Comparison of ENCODE assay signal across 1 cellular context in the genomic region with DNA sequence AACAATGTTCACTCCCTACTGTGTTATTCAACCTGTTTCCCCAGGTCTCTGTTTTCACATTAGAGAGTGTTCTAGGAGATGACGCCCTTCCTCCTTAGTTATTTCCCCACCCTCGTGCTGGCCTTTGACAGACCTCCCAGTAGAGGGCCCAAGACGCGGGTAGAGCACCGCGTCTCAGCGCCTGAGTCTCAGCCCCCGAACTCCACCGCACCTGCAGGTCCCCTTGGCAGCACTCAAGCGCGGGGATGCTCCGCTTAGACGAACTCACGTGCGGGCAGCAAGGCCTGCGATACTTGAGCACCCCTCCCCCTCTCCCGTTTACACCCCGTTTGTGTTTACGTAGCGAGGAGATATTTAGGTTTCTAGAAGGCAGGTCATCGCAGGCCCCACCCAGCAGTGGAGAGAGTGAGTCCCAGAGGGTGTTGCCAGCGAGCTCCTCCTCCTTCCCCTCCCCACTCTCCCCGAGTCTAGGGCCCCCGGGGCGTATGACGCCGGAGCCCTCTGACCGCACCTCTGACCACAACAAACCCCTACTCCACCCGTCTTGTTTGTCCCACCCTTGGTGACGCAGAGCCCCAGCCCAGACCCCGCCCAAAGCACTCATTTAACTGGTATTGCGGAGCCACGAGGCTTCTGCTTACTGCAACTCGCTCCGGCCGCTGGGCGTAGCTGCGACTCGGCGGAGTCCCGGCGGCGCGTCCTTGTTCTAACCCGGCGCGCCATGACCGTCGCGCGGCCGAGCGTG.
TF ChIP-seq lines count a peak whose summit lies in the region.

A gene with protein sequence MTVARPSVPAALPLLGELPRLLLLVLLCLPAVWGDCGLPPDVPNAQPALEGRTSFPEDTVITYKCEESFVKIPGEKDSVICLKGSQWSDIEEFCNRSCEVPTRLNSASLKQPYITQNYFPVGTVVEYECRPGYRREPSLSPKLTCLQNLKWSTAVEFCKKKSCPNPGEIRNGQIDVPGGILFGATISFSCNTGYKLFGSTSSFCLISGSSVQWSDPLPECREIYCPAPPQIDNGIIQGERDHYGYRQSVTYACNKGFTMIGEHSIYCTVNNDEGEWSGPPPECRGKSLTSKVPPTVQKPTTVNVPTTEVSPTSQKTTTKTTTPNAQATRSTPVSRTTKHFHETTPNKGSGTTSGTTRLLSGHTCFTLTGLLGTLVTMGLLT (plus strand): TSS at position 634 of the 745 bp plus-strand sequence. CDS start 88 bp downstream, at position 722.

TF ChIP-seq in HepG2, 621 proteins besides CTCF, POLR2A, EP300 and RAD21 (continued from another document and continues in another):
- TF ChIP-seq, protein P1, sequence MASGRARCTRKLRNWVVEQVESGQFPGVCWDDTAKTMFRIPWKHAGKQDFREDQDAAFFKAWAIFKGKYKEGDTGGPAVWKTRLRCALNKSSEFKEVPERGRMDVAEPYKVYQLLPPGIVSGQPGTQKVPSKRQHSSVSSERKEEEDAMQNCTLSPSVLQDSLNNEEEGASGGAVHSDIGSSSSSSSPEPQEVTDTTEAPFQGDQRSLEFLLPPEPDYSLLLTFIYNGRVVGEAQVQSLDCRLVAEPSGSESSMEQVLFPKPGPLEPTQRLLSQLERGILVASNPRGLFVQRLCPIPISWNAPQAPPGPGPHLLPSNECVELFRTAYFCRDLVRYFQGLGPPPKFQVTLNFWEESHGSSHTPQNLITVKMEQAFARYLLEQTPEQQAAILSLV (CRISPR knock-in tag; IDR thresholded peaks at IDR 0.05; ENCODE audit: borderline replicate concordance): no peak
- TF ChIP-seq SIN3A (IDR thresholded peaks at IDR 0.05; ENCODE audit: borderline replicate concordance, low read depth, low read length) (peak; percentile 64; the same call in 1 of the 2 replicates), SMARCE1 (IDR thresholded peaks at IDR 0.05; ENCODE audit: borderline replicate concordance) (no peak), SRSF9 (IDR thresholded peaks at IDR 0.05; ENCODE audit: borderline replicate concordance, insufficient read depth, low read depth, low read length, poor library complexity, severe bottlenecking) (no peak), ZNF563 (CRISPR knock-in tag; IDR thresholded peaks at IDR 0.05) (peak; percentile 33; the same call in 1 of the 2 replicates), ZNF256 (CRISPR knock-in tag; conservative IDR thresholded peaks at IDR 0.05) (no peak), FOXA1 (IDR thresholded peaks at IDR 0.05) (no peak), FOXA1 (CRISPR knock-in tag; IDR thresholded peaks at IDR 0.05) (no peak; the same call in 1 of the 2 replicates), ZNF44 (CRISPR knock-in tag; IDR thresholded peaks at IDR 0.05) (no peak), POLR2AphosphoS2 (IDR thresholded peaks at IDR 0.05; ENCODE audit: low read depth, low read length) (no peak), ADNP (CRISPR knock-in tag; IDR thresholded peaks at IDR 0.05) (no peak), MAZ (IDR thresholded peaks at IDR 0.05; ENCODE audit: borderline replicate concordance, low read depth, low read length) (no peak; the same call in 1 of the 2 replicates), MAZ (CRISPR knock-in tag; IDR thresholded peaks at IDR 0.05; ENCODE audit: low read depth) (peak; percentile 72), TBP (CRISPR knock-in tag; IDR thresholded peaks at IDR 0.05) (no peak), PPARG (CRISPR knock-in tag; conservative IDR thresholded peaks at IDR 0.05) (no peak), ZNF350 (CRISPR knock-in tag; IDR thresholded peaks at IDR 0.05; ENCODE audit: borderline replicate concordance, low read depth) (no peak; the same call in 1 of the 2 replicates), ZBTB3 (CRISPR knock-in tag; IDR thresholded peaks at IDR 0.05; ENCODE audit: borderline replicate concordance, low read depth) (no peak), NFIB (CRISPR knock-in tag; IDR thresholded peaks at IDR 0.05; ENCODE audit: borderline replicate concordance) (no peak), PCBP2 (optimal IDR thresholded peaks at IDR 0.05; ENCODE audit: low read depth, low read length, poor library complexity, severe bottlenecking) (no peak), ZNF335 (CRISPR knock-in tag; IDR thresholded peaks at IDR 0.05) (no peak), SAFB2 (CRISPR knock-in tag; IDR thresholded peaks at IDR 0.05; ENCODE audit: borderline replicate concordance, low read depth) (no peak), ZNF430 (CRISPR knock-in tag; IDR thresholded peaks at IDR 0.05) (peak; percentile 54; the same call in 1 of the 2 replicates)
- TF ChIP-seq, protein P2, sequence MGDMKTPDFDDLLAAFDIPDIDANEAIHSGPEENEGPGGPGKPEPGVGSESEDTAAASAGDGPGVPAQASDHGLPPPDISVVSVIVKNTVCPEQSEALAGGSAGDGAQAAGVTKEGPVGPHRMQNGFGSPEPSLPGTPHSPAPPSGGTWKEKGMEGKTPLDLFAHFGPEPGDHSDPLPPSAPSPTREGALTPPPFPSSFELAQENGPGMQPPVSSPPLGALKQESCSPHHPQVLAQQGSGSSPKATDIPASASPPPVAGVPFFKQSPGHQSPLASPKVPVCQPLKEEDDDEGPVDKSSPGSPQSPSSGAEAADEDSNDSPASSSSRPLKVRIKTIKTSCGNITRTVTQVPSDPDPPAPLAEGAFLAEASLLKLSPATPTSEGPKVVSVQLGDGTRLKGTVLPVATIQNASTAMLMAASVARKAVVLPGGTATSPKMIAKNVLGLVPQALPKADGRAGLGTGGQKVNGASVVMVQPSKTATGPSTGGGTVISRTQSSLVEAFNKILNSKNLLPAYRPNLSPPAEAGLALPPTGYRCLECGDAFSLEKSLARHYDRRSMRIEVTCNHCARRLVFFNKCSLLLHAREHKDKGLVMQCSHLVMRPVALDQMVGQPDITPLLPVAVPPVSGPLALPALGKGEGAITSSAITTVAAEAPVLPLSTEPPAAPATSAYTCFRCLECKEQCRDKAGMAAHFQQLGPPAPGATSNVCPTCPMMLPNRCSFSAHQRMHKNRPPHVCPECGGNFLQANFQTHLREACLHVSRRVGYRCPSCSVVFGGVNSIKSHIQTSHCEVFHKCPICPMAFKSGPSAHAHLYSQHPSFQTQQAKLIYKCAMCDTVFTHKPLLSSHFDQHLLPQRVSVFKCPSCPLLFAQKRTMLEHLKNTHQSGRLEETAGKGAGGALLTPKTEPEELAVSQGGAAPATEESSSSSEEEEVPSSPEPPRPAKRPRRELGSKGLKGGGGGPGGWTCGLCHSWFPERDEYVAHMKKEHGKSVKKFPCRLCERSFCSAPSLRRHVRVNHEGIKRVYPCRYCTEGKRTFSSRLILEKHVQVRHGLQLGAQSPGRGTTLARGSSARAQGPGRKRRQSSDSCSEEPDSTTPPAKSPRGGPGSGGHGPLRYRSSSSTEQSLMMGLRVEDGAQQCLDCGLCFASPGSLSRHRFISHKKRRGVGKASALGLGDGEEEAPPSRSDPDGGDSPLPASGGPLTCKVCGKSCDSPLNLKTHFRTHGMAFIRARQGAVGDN (CRISPR knock-in tag; IDR thresholded peaks at IDR 0.05): peak; percentile 92
- TF ChIP-seq, protein P3, sequence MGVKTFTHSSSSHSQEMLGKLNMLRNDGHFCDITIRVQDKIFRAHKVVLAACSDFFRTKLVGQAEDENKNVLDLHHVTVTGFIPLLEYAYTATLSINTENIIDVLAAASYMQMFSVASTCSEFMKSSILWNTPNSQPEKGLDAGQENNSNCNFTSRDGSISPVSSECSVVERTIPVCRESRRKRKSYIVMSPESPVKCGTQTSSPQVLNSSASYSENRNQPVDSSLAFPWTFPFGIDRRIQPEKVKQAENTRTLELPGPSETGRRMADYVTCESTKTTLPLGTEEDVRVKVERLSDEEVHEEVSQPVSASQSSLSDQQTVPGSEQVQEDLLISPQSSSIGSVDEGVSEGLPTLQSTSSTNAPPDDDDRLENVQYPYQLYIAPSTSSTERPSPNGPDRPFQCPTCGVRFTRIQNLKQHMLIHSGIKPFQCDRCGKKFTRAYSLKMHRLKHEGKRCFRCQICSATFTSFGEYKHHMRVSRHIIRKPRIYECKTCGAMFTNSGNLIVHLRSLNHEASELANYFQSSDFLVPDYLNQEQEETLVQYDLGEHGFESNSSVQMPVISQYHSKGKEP (CRISPR knock-in tag; IDR thresholded peaks at IDR 0.05): no peak
- TF ChIP-seq, protein P4, sequence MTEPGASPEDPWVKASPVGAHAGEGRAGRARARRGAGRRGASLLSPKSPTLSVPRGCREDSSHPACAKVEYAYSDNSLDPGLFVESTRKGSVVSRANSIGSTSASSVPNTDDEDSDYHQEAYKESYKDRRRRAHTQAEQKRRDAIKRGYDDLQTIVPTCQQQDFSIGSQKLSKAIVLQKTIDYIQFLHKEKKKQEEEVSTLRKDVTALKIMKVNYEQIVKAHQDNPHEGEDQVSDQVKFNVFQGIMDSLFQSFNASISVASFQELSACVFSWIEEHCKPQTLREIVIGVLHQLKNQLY (CRISPR knock-in tag; IDR thresholded peaks at IDR 0.05): no peak
- TF ChIP-seq, protein P5, sequence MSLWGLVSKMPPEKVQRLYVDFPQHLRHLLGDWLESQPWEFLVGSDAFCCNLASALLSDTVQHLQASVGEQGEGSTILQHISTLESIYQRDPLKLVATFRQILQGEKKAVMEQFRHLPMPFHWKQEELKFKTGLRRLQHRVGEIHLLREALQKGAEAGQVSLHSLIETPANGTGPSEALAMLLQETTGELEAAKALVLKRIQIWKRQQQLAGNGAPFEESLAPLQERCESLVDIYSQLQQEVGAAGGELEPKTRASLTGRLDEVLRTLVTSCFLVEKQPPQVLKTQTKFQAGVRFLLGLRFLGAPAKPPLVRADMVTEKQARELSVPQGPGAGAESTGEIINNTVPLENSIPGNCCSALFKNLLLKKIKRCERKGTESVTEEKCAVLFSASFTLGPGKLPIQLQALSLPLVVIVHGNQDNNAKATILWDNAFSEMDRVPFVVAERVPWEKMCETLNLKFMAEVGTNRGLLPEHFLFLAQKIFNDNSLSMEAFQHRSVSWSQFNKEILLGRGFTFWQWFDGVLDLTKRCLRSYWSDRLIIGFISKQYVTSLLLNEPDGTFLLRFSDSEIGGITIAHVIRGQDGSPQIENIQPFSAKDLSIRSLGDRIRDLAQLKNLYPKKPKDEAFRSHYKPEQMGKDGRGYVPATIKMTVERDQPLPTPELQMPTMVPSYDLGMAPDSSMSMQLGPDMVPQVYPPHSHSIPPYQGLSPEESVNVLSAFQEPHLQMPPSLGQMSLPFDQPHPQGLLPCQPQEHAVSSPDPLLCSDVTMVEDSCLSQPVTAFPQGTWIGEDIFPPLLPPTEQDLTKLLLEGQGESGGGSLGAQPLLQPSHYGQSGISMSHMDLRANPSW (CRISPR knock-in tag; IDR thresholded peaks at IDR 0.05; ENCODE audit: borderline replicate concordance): no peak
- TF ChIP-seq, protein P6, sequence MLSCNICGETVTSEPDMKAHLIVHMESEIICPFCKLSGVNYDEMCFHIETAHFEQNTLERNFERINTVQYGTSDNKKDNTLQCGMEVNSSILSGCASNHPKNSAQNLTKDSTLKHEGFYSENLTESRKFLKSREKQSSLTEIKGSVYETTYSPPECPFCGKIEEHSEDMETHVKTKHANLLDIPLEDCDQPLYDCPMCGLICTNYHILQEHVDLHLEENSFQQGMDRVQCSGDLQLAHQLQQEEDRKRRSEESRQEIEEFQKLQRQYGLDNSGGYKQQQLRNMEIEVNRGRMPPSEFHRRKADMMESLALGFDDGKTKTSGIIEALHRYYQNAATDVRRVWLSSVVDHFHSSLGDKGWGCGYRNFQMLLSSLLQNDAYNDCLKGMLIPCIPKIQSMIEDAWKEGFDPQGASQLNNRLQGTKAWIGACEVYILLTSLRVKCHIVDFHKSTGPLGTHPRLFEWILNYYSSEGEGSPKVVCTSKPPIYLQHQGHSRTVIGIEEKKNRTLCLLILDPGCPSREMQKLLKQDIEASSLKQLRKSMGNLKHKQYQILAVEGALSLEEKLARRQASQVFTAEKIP (CRISPR knock-in tag; IDR thresholded peaks at IDR 0.05; ENCODE audit: borderline replicate concordance): no peak
- TF ChIP-seq, protein P7, sequence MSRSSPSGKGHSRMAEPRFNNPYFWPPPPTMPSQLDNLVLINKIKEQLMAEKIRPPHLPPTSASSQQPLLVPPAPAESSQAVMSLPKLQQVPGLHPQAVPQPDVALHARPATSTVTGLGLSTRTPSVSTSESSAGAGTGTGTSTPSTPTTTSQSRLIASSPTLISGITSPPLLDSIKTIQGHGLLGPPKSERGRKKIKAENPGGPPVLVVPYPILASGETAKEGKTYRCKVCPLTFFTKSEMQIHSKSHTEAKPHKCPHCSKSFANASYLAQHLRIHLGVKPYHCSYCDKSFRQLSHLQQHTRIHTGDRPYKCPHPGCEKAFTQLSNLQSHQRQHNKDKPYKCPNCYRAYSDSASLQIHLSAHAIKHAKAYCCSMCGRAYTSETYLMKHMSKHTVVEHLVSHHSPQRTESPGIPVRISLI (CRISPR knock-in tag; IDR thresholded peaks at IDR 0.05; ENCODE audit: borderline replicate concordance): no peak
- TF ChIP-seq, protein P8, sequence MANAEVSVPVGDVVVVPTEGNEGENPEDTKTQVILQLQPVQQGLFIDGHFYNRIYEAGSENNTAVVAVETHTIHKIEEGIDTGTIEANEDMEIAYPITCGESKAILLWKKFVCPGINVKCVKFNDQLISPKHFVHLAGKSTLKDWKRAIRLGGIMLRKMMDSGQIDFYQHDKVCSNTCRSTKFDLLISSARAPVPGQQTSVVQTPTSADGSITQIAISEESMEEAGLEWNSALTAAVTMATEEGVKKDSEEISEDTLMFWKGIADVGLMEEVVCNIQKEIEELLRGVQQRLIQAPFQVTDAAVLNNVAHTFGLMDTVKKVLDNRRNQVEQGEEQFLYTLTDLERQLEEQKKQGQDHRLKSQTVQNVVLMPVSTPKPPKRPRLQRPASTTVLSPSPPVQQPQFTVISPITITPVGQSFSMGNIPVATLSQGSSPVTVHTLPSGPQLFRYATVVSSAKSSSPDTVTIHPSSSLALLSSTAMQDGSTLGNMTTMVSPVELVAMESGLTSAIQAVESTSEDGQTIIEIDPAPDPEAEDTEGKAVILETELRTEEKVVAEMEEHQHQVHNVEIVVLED (CRISPR knock-in tag; IDR thresholded peaks at IDR 0.05; ENCODE audit: borderline replicate concordance): no peak; the same call in 1 of the 2 replicates
- TF ChIP-seq, protein P9, sequence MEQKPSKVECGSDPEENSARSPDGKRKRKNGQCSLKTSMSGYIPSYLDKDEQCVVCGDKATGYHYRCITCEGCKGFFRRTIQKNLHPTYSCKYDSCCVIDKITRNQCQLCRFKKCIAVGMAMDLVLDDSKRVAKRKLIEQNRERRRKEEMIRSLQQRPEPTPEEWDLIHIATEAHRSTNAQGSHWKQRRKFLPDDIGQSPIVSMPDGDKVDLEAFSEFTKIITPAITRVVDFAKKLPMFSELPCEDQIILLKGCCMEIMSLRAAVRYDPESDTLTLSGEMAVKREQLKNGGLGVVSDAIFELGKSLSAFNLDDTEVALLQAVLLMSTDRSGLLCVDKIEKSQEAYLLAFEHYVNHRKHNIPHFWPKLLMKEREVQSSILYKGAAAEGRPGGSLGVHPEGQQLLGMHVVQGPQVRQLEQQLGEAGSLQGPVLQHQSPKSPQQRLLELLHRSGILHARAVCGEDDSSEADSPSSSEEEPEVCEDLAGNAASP (CRISPR knock-in tag; IDR thresholded peaks at IDR 0.05; ENCODE audit: borderline replicate concordance): no peak
